19 cellular contexts compared by ENCODE assay signal in genomic region chr6:136604928-136605485, GRCh38. TPM values are rescaled to one million over a fixed set of nuclear protein-coding genes. Genes with fewer than 3 reads are reported as not detected.
DNase-seq lines count a peak whose midpoint lies in the region; ATAC-seq and TF ChIP-seq lines count a peak whose summit lies in the region.
"Had no signal": no experiment of that assay in that cellular context is flagged by ENCODE, and none has a peak within 500 bp of the region (broad histone marks: within the 10 kb centered on the region; RNA-seq: fewer than 3 reads in every experiment).

No MANE protein-coding gene starts in this region.

- H2AFZ ChIP-seq in H9 (ENCODE audit: low read length): no peak overlapping the region

- H2BK5ac ChIP-seq in H9 (ENCODE audit: insufficient read length, low read length): no peak overlapping the region

- peaks cover 0 to 2% (median 0%) of the 10 kb centered on the region in 3 experiments; a peak in 1 of 7 replicates for H3K36me3 Mint-ChIP-seq in H9 (ENCODE audit: insufficient read depth in 1 of 3, low read depth in 3 of 3)

- H3K4me3 Mint-ChIP-seq in H9: no peak overlapping the region
- H3K4me3 Mint-ChIP-seq: CD4-positive, CD25-positive, alpha-beta regulatory T cell; immature natural killer cell; T-cell had no signal

- DNase-seq in left ventricle myocardium inferior (no peak), right atrium auricular region (ENCODE audit: low spot score) (no peak), SHP77 treated with DMSO at 0.1 percent for 48 hours (lab: John Stamatoyannopoulos, UW) (peak; percentile 29), kidney glomerular epithelial cell (lab: John Stamatoyannopoulos, UW) (peak; percentile 87), H9 (no peak)
- no peak for DNase-seq in activated effector memory CD4-positive, alpha-beta T cell treated with anti-CD3 and anti-CD28 coated beads, Interleukin-2, amount 50 U/mL, for 16 hours
- DNase-seq: activated CD4-positive, alpha-beta T cell treated with anti-CD3 and anti-CD28 coated beads, Interleukin-2, amount 50 U/mL, for 1 hour; activated CD8-positive, alpha-beta memory T cell treated with anti-CD3 and anti-CD28 coated beads, Interleukin-2, amount 50 U/mL, for 4 hours; CD4-positive, CD25-positive, alpha-beta regulatory T cell; DMS79 treated with DMSO at 0.1 percent for 48 hours; immature natural killer cell; KG1; NCI-H187; NCI-H226; T-cell had no signal

- no peak overlapping the region for H3K23ac ChIP-seq in H9 (ENCODE audit: insufficient read length, low read depth, low read length)

- ATAC-seq in GM18519 (IDR thresholded peaks at IDR 0.05; ENCODE audit: low FRiP score, unreplicated experiment) (no peak), GM18867 (IDR thresholded peaks at IDR 0.05; ENCODE audit: unreplicated experiment) (no peak)
- ATAC-seq: T-cell had no signal

- no peaks in the 10 kb centered on the region for H3K79me1 ChIP-seq in H9 (ENCODE audit: insufficient read depth, low read depth, low read length, poor library complexity, severe bottlenecking)

- no peak overlapping the region for H3T11ph ChIP-seq in H9 (ENCODE audit: low read length)

- no peak overlapping the region for H4K5ac ChIP-seq in H9 (ENCODE audit: insufficient read length, low read depth, low read length)

- no peaks in the 10 kb centered on the region for H3K79me2 ChIP-seq in H9 (ENCODE audit: insufficient read depth, low read length)

- H3K4me3 ChIP-seq in left ventricle myocardium inferior: no peak overlapping the region
- H3K4me3 ChIP-seq in right atrium auricular region: no peak overlapping the region
- H3K4me3 ChIP-seq: cardiac muscle cell, vagina had no signal

- H3K27me3 Mint-ChIP-seq in H9 (ENCODE audit: low read depth): no peaks in the 10 kb centered on the region
- H3K27me3 Mint-ChIP-seq: CD4-positive, CD25-positive, alpha-beta regulatory T cell; T-cell had no signal

- no peak overlapping the region for H4K8ac ChIP-seq in H9 (replicated peaks; ENCODE audit: insufficient read length, low read depth, low read length)

- H3K56ac ChIP-seq in H9 (ENCODE audit: insufficient read length, low read depth, low read length): no peak overlapping the region

- H2BK120ac ChIP-seq in H9 (ENCODE audit: low read depth, low read length, poor library complexity, severe bottlenecking): no peak overlapping the region

- H3K9me3 ChIP-seq in left ventricle myocardium inferior (replicated peaks) (no peaks in the 10 kb centered on the region), right atrium auricular region (no peaks in the 10 kb centered on the region), H9 (ENCODE audit: control insufficient read depth, low read depth, low read length) (no peaks in the 10 kb centered on the region)
- H3K9me3 ChIP-seq: vagina had no signal

- H2BK20ac ChIP-seq in H9 (ENCODE audit: low read depth, low read length, poor library complexity, severe bottlenecking): no peak overlapping the region

- peaks cover 5 to 17% of the 10 kb centered on the region in 2 experiments for H3K4me1 Mint-ChIP-seq in H9

- H2BK15ac ChIP-seq in H9 (ENCODE audit: low read depth, low read length): no peak overlapping the region

- H3K4me1 ChIP-seq in left ventricle myocardium inferior (peaks cover 46% of the 10 kb centered on the region), right atrium auricular region (peaks cover 0 to 9% of the 10 kb centered on the region in 2 donors), H9 (ENCODE audit: insufficient read depth, low read length) (peaks cover under 1% of the 10 kb centered on the region; the same call in 1 of the 2 replicates)

- no peak for TF ChIP-seq CTCF in left ventricle myocardium inferior (IDR thresholded peaks at IDR 0.05; ENCODE audit: borderline replicate concordance)
- no peak for TF ChIP-seq CTCF in right atrium auricular region (IDR thresholded peaks at IDR 0.05)
- TF ChIP-seq CTCF in H9 (conservative IDR thresholded peaks at IDR 0.05): no peak

- H4K20me1 ChIP-seq in H9 (ENCODE audit: control insufficient read depth, insufficient read depth, insufficient read length): no peaks in the 10 kb centered on the region

- H3K18ac ChIP-seq in H9 (ENCODE audit: insufficient read length, low read depth, low read length): no peak overlapping the region

- H3K9me3 Mint-ChIP-seq in H9: no peaks in the 10 kb centered on the region
- H3K9me3 Mint-ChIP-seq: CD4-positive, CD25-positive, alpha-beta regulatory T cell; immature natural killer cell; T-cell had no signal

- no peak overlapping the region for H2BK12ac ChIP-seq in H9 (ENCODE audit: insufficient read length, low read depth, low read length)

- no peak overlapping the region for H3K4ac ChIP-seq in H9 (ENCODE audit: low read depth, low read length)

- no peak overlapping the region for H3K27ac Mint-ChIP-seq in H9
- H3K27ac Mint-ChIP-seq: T-cell had no signal

- H3K36me3 ChIP-seq in left ventricle myocardium inferior (peaks cover 16% of the 10 kb centered on the region), right atrium auricular region (no peaks in the 10 kb centered on the region)
- H3K36me3 ChIP-seq: cardiac muscle cell, vagina had no signal

- H3K27ac ChIP-seq in left ventricle myocardium inferior (replicated peaks): peak overlapping the region; percentile 10
- H3K27ac ChIP-seq in right atrium auricular region: peak overlapping the region in 1 of 2 donors; percentile 39
- H3K27ac ChIP-seq in H9 (ENCODE audit: insufficient read length, low read depth, low read length): no peak overlapping the region
- H3K27ac ChIP-seq: cardiac muscle cell, vagina had no signal

- no peaks in the 10 kb centered on the region for H3K23me2 ChIP-seq in H9 (ENCODE audit: insufficient read length, low read depth, low read length, poor library complexity, severe bottlenecking)

- WGBS in H9 (ENCODE audit: extremely low coverage, insufficient read length, low lambda C conversion rate): no CpG with 5 or more reads among the region's 4 CpGs

- intact Hi-C loops in left ventricle myocardium inferior (cut with micrococcal nuclease): no loop called here

- H3K27me3 ChIP-seq in left ventricle myocardium inferior (ENCODE audit: low read depth) (no peaks in the 10 kb centered on the region), right atrium auricular region (no peaks in the 10 kb centered on the region), H9 (ENCODE audit: insufficient read depth, low read length) (no peaks in the 10 kb centered on the region)
- H3K27me3 ChIP-seq: cardiac muscle cell, vagina had no signal

- H2AK5ac ChIP-seq in H9 (ENCODE audit: insufficient read length, low read length): no peak overlapping the region

- H3K9ac ChIP-seq in H9 (ENCODE audit: extremely low read depth, insufficient read length, low read length): no peak overlapping the region

- H4K91ac ChIP-seq in H9 (ENCODE audit: insufficient read length, low read depth, low read length): no peak overlapping the region

- H3K4me2 ChIP-seq in H9 (ENCODE audit: insufficient read depth, insufficient read length, low read length): no peak overlapping the region

- H3K14ac ChIP-seq in H9 (ENCODE audit: insufficient read depth, low read length): no peak overlapping the region

RNA-seq across cellular contexts. Expression of gene MAP7, which starts 54.8 kb away (rescaled TPM):
- total RNA-seq in left ventricle myocardium inferior (3.1 TPM), right atrium auricular region (1 to 10 TPM; 1.0 to 1.3 TPM), H9 (2021) (50.2 and 51.1 TPM in 2 replicates)

Comparison
In these comparisons a context has a peak if more than half of its experiments do, and no peak if none do; other contexts are left out.
1. DNase-seq: peak in SHP77 treated with DMSO at 0.1 percent for 48 hours (single experiment) and kidney glomerular epithelial cell (single experiment); none in left ventricle myocardium inferior (single experiment), right atrium auricular region (single experiment), H9 (single experiment) and activated effector memory CD4-positive, alpha-beta T cell treated with anti-CD3 and anti-CD28 coated beads, Interleukin-2, amount 50 U/mL, for 16 hours (single experiment).
2. RNA of gene MAP7, which starts 54.8 kb away (total RNA-seq): 50.2 to 51.1 TPM in H9; 3.1 TPM in left ventricle myocardium inferior (single experiment) and 1.0 to 1.3 TPM in right atrium auricular region; every median in the first group is over 10 times any median in the second.